Comparison of ENCODE assay signal across 22 cellular contexts in genomic region chr6:150029749-150030148, GRCh38. TPM values are rescaled to one million over a fixed set of nuclear protein-coding genes. Genes with fewer than 3 reads are reported as not detected.
A peak's percentile ranks its signal among the peaks of the same experiment; 100 is the strongest.
DNase-seq lines count a peak whose midpoint lies in the region; ATAC-seq and TF ChIP-seq lines count a peak whose summit lies in the region.
"Had no signal": no experiment of that assay in that cellular context is flagged by ENCODE, and none has a peak within 500 bp of the region (broad histone marks: within the 10 kb centered on the region; RNA-seq: fewer than 3 reads in every experiment).

No MANE protein-coding gene starts in this region.

- peaks cover 25% of the 10 kb centered on the region for H3K4me1 Mint-ChIP-seq in activated CD8-positive, alpha-beta T cell treated with anti-CD3 and anti-CD28 coated beads for 36 hours (ENCODE audit: low read depth)
- H3K4me1 Mint-ChIP-seq in activated CD8-positive, alpha-beta T cell treated with anti-CD3 and anti-CD28 coated beads, Interleukin-2, amount 10 ng/mL, durations not matched to agents 7 days and 5 days (ENCODE audit: low read depth) = no peaks in the 10 kb centered on the region
- H3K4me1 Mint-ChIP-seq in activated B cell treated with CpG ODN at 0.5 μM for 24 hours (peaks cover 36% of the 10 kb centered on the region), immature natural killer cell (no peaks in the 10 kb centered on the region)

- H3K27ac Mint-ChIP-seq in activated CD8-positive, alpha-beta T cell treated with anti-CD3 and anti-CD28 coated beads for 36 hours = no peak overlapping the region
- H3K27ac Mint-ChIP-seq in activated CD8-positive, alpha-beta T cell treated with anti-CD3 and anti-CD28 coated beads, Interleukin-2, amount 10 ng/mL, durations not matched to agents 7 days and 5 days = no peak overlapping the region
- H3K27ac Mint-ChIP-seq in activated B cell treated with CpG ODN at 0.5 μM for 24 hours (no peak overlapping the region), immature natural killer cell (no peak overlapping the region)

- no peak for DNase-seq in activated CD8-positive, alpha-beta T cell treated with anti-CD3 and anti-CD28 coated beads for 36 hours
- DNase-seq in activated CD8-positive, alpha-beta T cell treated with anti-CD3 and anti-CD28 coated beads, Interleukin-2, amount 10 ng/mL, durations not matched to agents 7 days and 5 days = no peak
- DNase-seq in activated B cell treated with CpG ODN at 0.5 μM for 24 hours = no peak
- no peak for DNase-seq in stimulated activated naive CD8-positive, alpha-beta T cell treated with anti-CD3 and anti-CD28 coated beads, Interleukin-15, Interleukin-2, amounts not matched to agents 100 U/mL and 50 U/mL, for 24 hours
- no peak for DNase-seq in activated CD4-positive, alpha-beta T cell treated with anti-CD3 and anti-CD28 coated beads, Interleukin-2, amount 50 U/mL, for 4 hours
- no peak for DNase-seq in immature natural killer cell
- DNase-seq: activated T-cell treated with anti-CD3 and anti-CD28 coated beads for 4 hours; body of pancreas; DMS79 treated with DMSO at 0.1 percent for 48 hours; effector CD8-positive, alpha-beta T cell; kidney glomerular epithelial cell; NCI-H1417 treated with DMSO at 0.1 percent for 48 hours; NCI-H2107; NK-92 treated with Interleukin-12 subunit alpha and Interleukin-12 subunit beta, amount 100 ng/mL, for 24 hours; stimulated activated naive CD4-positive, alpha-beta T cell treated with Interleukin-2 at 50 U/mL for 16 hours; thyroid gland had no signal

- H3K27me3 Mint-ChIP-seq in activated CD8-positive, alpha-beta T cell treated with anti-CD3 and anti-CD28 coated beads for 36 hours = peaks cover 29% of the 10 kb centered on the region
- H3K27me3 Mint-ChIP-seq in activated CD8-positive, alpha-beta T cell treated with anti-CD3 and anti-CD28 coated beads, Interleukin-2, amount 10 ng/mL, durations not matched to agents 7 days and 5 days (ENCODE audit: low read depth) = peaks cover 38% of the 10 kb centered on the region
- H3K27me3 Mint-ChIP-seq in activated B cell treated with CpG ODN at 0.5 μM for 24 hours (peaks cover 29% of the 10 kb centered on the region), immature natural killer cell (ENCODE audit: low read depth in 3 of 3) (peaks cover 6 to 20% (median 17%) of the 10 kb centered on the region in 3 donors)

- no peak for TF ChIP-seq CTCF in activated CD8-positive, alpha-beta T cell treated with anti-CD3 and anti-CD28 coated beads for 36 hours (IDR thresholded peaks at IDR 0.05)
- TF ChIP-seq CTCF in activated B cell treated with CpG ODN at 0.5 μM for 24 hours (IDR thresholded peaks at IDR 0.05) = no peak

- ATAC-seq in activated CD8-positive, alpha-beta T cell treated with anti-CD3 and anti-CD28 coated beads for 36 hours = peak; percentile 53
- no peak for ATAC-seq in activated CD8-positive, alpha-beta T cell treated with anti-CD3 and anti-CD28 coated beads, Interleukin-2, amount 10 ng/mL, durations not matched to agents 7 days and 5 days
- ATAC-seq in HG02870 (IDR thresholded peaks at IDR 0.05; ENCODE audit: unreplicated experiment) (peak; percentile 65), activated B cell treated with CpG ODN at 0.5 μM for 24 hours (ENCODE audit: low read depth) (peak; percentile 87), GM19328 (IDR thresholded peaks at IDR 0.05; ENCODE audit: unreplicated experiment) (no peak)
- peak; percentile 42 for ATAC-seq in stimulated activated naive CD8-positive, alpha-beta T cell treated with anti-CD3 and anti-CD28 coated beads, Interleukin-15, Interleukin-2, amounts not matched to agents 100 U/mL and 50 U/mL, for 24 hours
- ATAC-seq: body of pancreas had no signal

- H3K9me3 Mint-ChIP-seq in activated CD8-positive, alpha-beta T cell treated with anti-CD3 and anti-CD28 coated beads for 36 hours = no peaks in the 10 kb centered on the region
- H3K9me3 Mint-ChIP-seq in activated CD8-positive, alpha-beta T cell treated with anti-CD3 and anti-CD28 coated beads, Interleukin-2, amount 10 ng/mL, durations not matched to agents 7 days and 5 days (ENCODE audit: insufficient read depth) = no peaks in the 10 kb centered on the region
- H3K9me3 Mint-ChIP-seq in activated B cell treated with CpG ODN at 0.5 μM for 24 hours (no peaks in the 10 kb centered on the region), immature natural killer cell (peaks cover 0 to 2% (median 0%) of the 10 kb centered on the region in 6 donors)

- H3K36me3 Mint-ChIP-seq in activated CD8-positive, alpha-beta T cell treated with anti-CD3 and anti-CD28 coated beads for 36 hours (ENCODE audit: low read depth) = no peaks in the 10 kb centered on the region
- no peaks in the 10 kb centered on the region for H3K36me3 Mint-ChIP-seq in activated CD8-positive, alpha-beta T cell treated with anti-CD3 and anti-CD28 coated beads, Interleukin-2, amount 10 ng/mL, durations not matched to agents 7 days and 5 days (ENCODE audit: low read depth)
- no peaks in the 10 kb centered on the region for H3K36me3 Mint-ChIP-seq in activated B cell treated with CpG ODN at 0.5 μM for 24 hours (ENCODE audit: low read depth)
- no peaks in the 10 kb centered on the region for H3K36me3 Mint-ChIP-seq in immature natural killer cell

- intact Hi-C loops in activated CD8-positive, alpha-beta T cell treated with anti-CD3 and anti-CD28 coated beads for 36 hours (cut with micrococcal nuclease) = no loop called here
- intact Hi-C loops in activated B cell treated with CpG ODN at 0.5 μM for 24 hours (cut with micrococcal nuclease) = no loop called here

- H3K4me3 Mint-ChIP-seq in activated CD8-positive, alpha-beta T cell treated with anti-CD3 and anti-CD28 coated beads for 36 hours = no peak overlapping the region
- H3K4me3 Mint-ChIP-seq in activated CD8-positive, alpha-beta T cell treated with anti-CD3 and anti-CD28 coated beads, Interleukin-2, amount 10 ng/mL, durations not matched to agents 7 days and 5 days = no peak overlapping the region
- H3K4me3 Mint-ChIP-seq in activated B cell treated with CpG ODN at 0.5 μM for 24 hours (peak overlapping the region; percentile 26), immature natural killer cell (no peak overlapping the region)

- POLR2A ChIA-PET in activated CD8-positive, alpha-beta T cell treated with anti-CD3 and anti-CD28 coated beads for 36 hours (lab: Charles Lee) = interaction anchor here (0.6 kb wide), 1 partner anchor 296 kb away, joined by 3 read pairs; no protein-coding TSS in a partner anchor
- POLR2A ChIA-PET in activated CD8-positive, alpha-beta T cell treated with anti-CD3 and anti-CD28 coated beads, Interleukin-2, amount 10 ng/mL, durations not matched to agents 7 days and 5 days (lab: Charles Lee) = no interaction called here
- POLR2A ChIA-PET in activated B cell treated with CpG ODN at 0.5 μM for 24 hours (lab: Charles Lee) = interaction anchor here (0.5 kb wide), 1 partner anchor 84 kb away, joined by 3 read pairs; no protein-coding TSS in a partner anchor

- CTCF ChIA-PET in activated CD8-positive, alpha-beta T cell treated with anti-CD3 and anti-CD28 coated beads for 36 hours (lab: Charles Lee) = interaction anchor here (1.5 kb wide), 1 partner anchor 13 kb away, joined by 6 read pairs; no protein-coding TSS in a partner anchor
- CTCF ChIA-PET in activated CD8-positive, alpha-beta T cell treated with anti-CD3 and anti-CD28 coated beads, Interleukin-2, amount 10 ng/mL, durations not matched to agents 7 days and 5 days (lab: Charles Lee) = no interaction called here
- CTCF ChIA-PET in activated B cell treated with CpG ODN at 0.5 μM for 24 hours (lab: Charles Lee) = no interaction called here

RNA-seq across cellular contexts. Expression of gene RAET1L, which starts 4.4 kb away (rescaled TPM):
- not detected for total RNA-seq in activated CD8-positive, alpha-beta T cell treated with anti-CD3 and anti-CD28 coated beads for 36 hours
- not detected for total RNA-seq in activated CD8-positive, alpha-beta T cell treated with anti-CD3 and anti-CD28 coated beads, Interleukin-2, amount 10 ng/mL, durations not matched to agents 7 days and 5 days
- total RNA-seq in activated B cell treated with CpG ODN at 0.5 μM for 24 hours = not detected in 2 replicates
- not detected for polyA plus RNA-seq in immature natural killer cell
- total RNA-seq: body of pancreas; frontal cortex; lung microvascular endothelial cell; pulmonary artery endothelial cell; T-helper 2 cell treated with Interferon-gamma antibody and Interleukin-4, amounts not matched to agents 100 ng/mL and 5 ng/mL, for 36 hours; thyroid gland had no signal

RNA-seq across cellular contexts. Expression of gene ULBP3, which starts 39.2 kb away (rescaled TPM):
- total RNA-seq in activated CD8-positive, alpha-beta T cell treated with anti-CD3 and anti-CD28 coated beads for 36 hours = under 1 TPM; 0.47 to 0.77 TPM
- total RNA-seq in activated CD8-positive, alpha-beta T cell treated with anti-CD3 and anti-CD28 coated beads, Interleukin-2, amount 10 ng/mL, durations not matched to agents 7 days and 5 days = 1 to 10 TPM; 1.8 to 2.9 TPM
- 0.46 and 0.80 TPM in 2 replicates for total RNA-seq in activated B cell treated with CpG ODN at 0.5 μM for 24 hours
- polyA plus RNA-seq in immature natural killer cell = 1 to 10 TPM in 1 of 3 donors, under 1 TPM in 1, not detected in 1; 0.50 to 2.5 TPM

Comparison
In these comparisons a context has a peak if more than half of its experiments do, and no peak if none do; other contexts are left out.
1. ATAC-seq: peak in activated CD8-positive, alpha-beta T cell treated with anti-CD3 and anti-CD28 coated beads for 36 hours (single experiment), HG02870 (single experiment), activated B cell treated with CpG ODN at 0.5 μM for 24 hours (single experiment) and stimulated activated naive CD8-positive, alpha-beta T cell treated with anti-CD3 and anti-CD28 coated beads, Interleukin-15, Interleukin-2, amounts not matched to agents 100 U/mL and 50 U/mL, for 24 hours (single experiment); none in activated CD8-positive, alpha-beta T cell treated with anti-CD3 and anti-CD28 coated beads, Interleukin-2, amount 10 ng/mL, durations not matched to agents 7 days and 5 days (single experiment) and GM19328 (single experiment).